Comparison of ENCODE assay signal across 8 cellular contexts in the genomic region with DNA sequence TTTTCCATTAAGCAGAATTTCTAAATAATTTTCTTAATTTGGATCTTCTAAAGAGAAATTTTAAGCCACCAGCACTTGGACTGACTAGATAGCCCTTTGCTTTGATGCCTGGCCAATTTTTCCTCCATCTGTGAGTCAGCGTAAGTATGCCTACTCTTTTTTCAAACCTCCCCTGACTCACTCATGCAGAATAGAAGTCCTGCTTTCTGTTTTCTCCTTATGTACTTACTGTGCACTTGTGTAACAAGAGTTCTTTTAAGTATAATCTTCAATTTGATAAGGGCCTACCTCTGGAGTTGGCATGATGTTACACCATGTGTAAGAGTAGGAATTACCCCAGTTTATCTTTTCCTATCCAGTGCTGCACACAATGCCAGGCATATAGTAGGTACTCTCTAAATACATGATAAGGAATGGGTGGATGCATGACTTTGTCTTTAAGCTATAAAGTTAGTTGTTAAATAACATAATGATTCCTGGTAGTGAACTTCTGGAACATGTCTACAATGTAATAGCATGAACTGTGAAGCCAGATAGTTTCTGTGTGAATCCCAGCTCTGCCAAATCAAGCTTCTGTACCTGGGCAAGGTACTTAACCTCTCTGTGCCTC.
DNase-seq lines count a peak whose midpoint lies in the region; ATAC-seq and TF ChIP-seq lines count a peak whose summit lies in the region.

No MANE protein-coding gene starts in this region.

- H3K9ac ChIP-seq in adipocyte (ENCODE audit: low read length) (peak overlapping the region; percentile 25), skeletal muscle tissue (ENCODE audit: low read depth in 1 of 3, low read length in 3 of 3) (peak overlapping the region in 2 of 3 donors; percentile 10 to 35)

- TF ChIP-seq CTCF in left ventricle myocardium inferior (IDR thresholded peaks at IDR 0.05; ENCODE audit: borderline replicate concordance) = no peak

- H3K36me3 ChIP-seq in adipocyte (ENCODE audit: control insufficient read depth, insufficient read depth, low read length, severe bottlenecking) (no peaks in the 10 kb centered on the region), left ventricle myocardium inferior (no peaks in the 10 kb centered on the region), skeletal muscle tissue (ENCODE audit: control insufficient read depth in 3 of 3, insufficient read depth in 3 of 3, low read length in 3 of 3) (no peaks in the 10 kb centered on the region)

- H3K4me1 ChIP-seq in adipocyte (ENCODE audit: control insufficient read depth, insufficient read depth, low read length) (peaks cover 14% of the 10 kb centered on the region), left ventricle myocardium inferior (no peaks in the 10 kb centered on the region), skeletal muscle tissue (ENCODE audit: control insufficient read depth in 3 of 3, insufficient read depth in 3 of 3, low read length in 3 of 3) (peaks cover 0 to 6% (median 3%) of the 10 kb centered on the region in 3 donors)

- intact Hi-C loops in left ventricle myocardium inferior (cut with micrococcal nuclease) = no loop called here

- peak; percentile 33 for ATAC-seq in GM18870 (IDR thresholded peaks at IDR 0.05; ENCODE audit: unreplicated experiment)
- no peak for ATAC-seq in GM21367 (IDR thresholded peaks at IDR 0.05; ENCODE audit: unreplicated experiment)

- H3K9me3 ChIP-seq in adipocyte (ENCODE audit: control insufficient read depth, low read length) = no peaks in the 10 kb centered on the region
- no peaks in the 10 kb centered on the region for H3K9me3 ChIP-seq in left ventricle myocardium inferior (replicated peaks)
- H3K9me3 ChIP-seq in skeletal muscle tissue (ENCODE audit: control insufficient read depth in 3 of 3, low read length in 3 of 3) = no peaks in the 10 kb centered on the region

- DNase-seq in adipocyte (ENCODE audit: low read depth) = peak; percentile 87
- DNase-seq in left ventricle myocardium inferior = no peak
- DNase-seq in midbrain (lab: John Stamatoyannopoulos, UW) = no peak
- DNase-seq in HuH-7 (ENCODE audit: low spot score) = no peak
- DNase-seq in NCI-H748 (lab: John Stamatoyannopoulos, UW; ENCODE audit: unreplicated experiment) = no peak

- H3K27ac ChIP-seq in left ventricle myocardium inferior (replicated peaks) (peak overlapping the region; percentile 21), skeletal muscle tissue (ENCODE audit: low read depth, low read length) (peak overlapping the region; percentile 7)

- H3K27me3 ChIP-seq in adipocyte (replicated peaks; ENCODE audit: control insufficient read depth, insufficient read depth, low read length) (no peaks in the 10 kb centered on the region), left ventricle myocardium inferior (ENCODE audit: low read depth) (no peaks in the 10 kb centered on the region), skeletal muscle tissue (ENCODE audit: control insufficient read depth in 3 of 3, insufficient read depth in 3 of 3, low read length in 3 of 3) (no peaks in the 10 kb centered on the region)

- H3K4me3 ChIP-seq in adipocyte (ENCODE audit: low read length) = peak overlapping the region; percentile 80
- peak overlapping the region; percentile 41 for H3K4me3 ChIP-seq in left ventricle myocardium inferior
- peak overlapping the region; percentile 27 to 70 (median 60) for H3K4me3 ChIP-seq in skeletal muscle tissue (ENCODE audit: low read length in 3 of 3)
